ENCODE assay signal across 11 cellular contexts in genomic region chr7:45073031-45073842, GRCh38. TPM values are rescaled to one million over a fixed set of nuclear protein-coding genes. Genes with fewer than 3 reads are reported as not detected.
DNase-seq lines count a peak whose midpoint lies in the region; ATAC-seq and TF ChIP-seq lines count a peak whose summit lies in the region.
"Had no signal": no experiment of that assay in that cellular context is flagged by ENCODE, and none has a peak within 500 bp of the region (broad histone marks: within the 10 kb centered on the region; RNA-seq: fewer than 3 reads in every experiment).

No MANE protein-coding gene starts in this region.

- in situ Hi-C loops in brain microvascular endothelial cell (cut with HindIII; ENCODE audit: low pct_ligation_motif_present, low sequenced_read_pairs), result no loop called here

- H4K20me1 ChIP-seq in neural cell (ENCODE audit: insufficient read depth), result no peaks in the 10 kb centered on the region

- H2AFZ ChIP-seq in neural cell (ENCODE audit: low read depth, low read length), result no peak overlapping the region

- no peaks in the 10 kb centered on the region for H3K9me3 ChIP-seq in neural cell (ENCODE audit: low read length)
- H3K9me3 ChIP-seq: thyroid gland had no signal

- H3K4me3 ChIP-seq in NB4 (ENCODE audit: low read depth, low read length) (no peak overlapping the region), brain microvascular endothelial cell (ENCODE audit: low read depth, low read length) (no peak overlapping the region), neural cell (ENCODE audit: low read length) (no peak overlapping the region)
- H3K4me3 ChIP-seq: thyroid gland had no signal

- DNase-seq in activated CD4-positive, CD25-positive, alpha-beta regulatory T cell treated with anti-CD3 and anti-CD28 coated beads, Interleukin-2, amount 50 U/mL, for 72 hours, result peak; percentile 21
- DNase-seq in NB4 (ENCODE audit: low read depth), result peak; percentile 36
- no peak for DNase-seq in brain microvascular endothelial cell
- no peak for DNase-seq in pons (ENCODE audit: low spot score)
- no peak for DNase-seq in cardiac septum (ENCODE audit: low spot score)
- no peak for DNase-seq in RKO (ENCODE audit: low spot score)
- DNase-seq: activated CD4-positive, CD25-positive, alpha-beta regulatory T cell; NCI-H510A treated with DMSO at 0.1 percent for 48 hours; thyroid gland had no signal

- H3K27ac ChIP-seq in brain microvascular endothelial cell (no peak overlapping the region), neural cell (ENCODE audit: low read length) (peak overlapping the region; percentile 34)
- H3K27ac ChIP-seq: thyroid gland had no signal

- no peaks in the 10 kb centered on the region for H3K9me2 ChIP-seq in neural cell (ENCODE audit: insufficient read depth, low read length)

- intact Hi-C loops in cardiac septum (cut with DNase I), result no loop called here

- no peak for TF ChIP-seq POLR2A in NB4 (IDR thresholded peaks at IDR 0.05; ENCODE audit: extremely low read depth, insufficient read length)

- no peak for TF ChIP-seq CTCF in NB4 (IDR thresholded peaks at IDR 0.05; ENCODE audit: low read depth, low read length)
- peak; percentile 27 for TF ChIP-seq CTCF in brain microvascular endothelial cell (IDR thresholded peaks at IDR 0.05; ENCODE audit: low read depth, low read length, missing control alignments)
- TF ChIP-seq CTCF in neural cell (IDR thresholded peaks at IDR 0.05; ENCODE audit: poor library complexity, severe bottlenecking), result no peak

- TF ChIP-seq RAD21 in neural cell (conservative IDR thresholded peaks at IDR 0.05), result no peak

- TF ChIP-seq EP300 in neural cell (conservative IDR thresholded peaks at IDR 0.05; ENCODE audit: poor library complexity, severe bottlenecking), result no peak

- no peaks in the 10 kb centered on the region for H3K79me2 ChIP-seq in neural cell (replicated peaks; ENCODE audit: insufficient read depth, low read length)

- no peak overlapping the region for H3K4me2 ChIP-seq in neural cell (ENCODE audit: low read length)

- H3F3A ChIP-seq in neural cell (ENCODE audit: insufficient read depth, low read length, poor library complexity, severe bottlenecking), result no peaks in the 10 kb centered on the region

- no peak for ATAC-seq in activated CD4-positive, CD25-positive, alpha-beta regulatory T cell treated with anti-CD3 and anti-CD28 coated beads, Interleukin-2, amount 50 U/mL, for 24 hours

- H3K36me3 ChIP-seq in brain microvascular endothelial cell (replicated peaks) (peaks cover 42% of the 10 kb centered on the region), neural cell (ENCODE audit: insufficient read depth, low read length) (peaks cover 3% of the 10 kb centered on the region)

- peak overlapping the region; percentile 29 for H3K9ac ChIP-seq in neural cell (ENCODE audit: low read length)

- no peaks in the 10 kb centered on the region for H3K27me3 ChIP-seq in brain microvascular endothelial cell (replicated peaks)
- H3K27me3 ChIP-seq in neural cell (ENCODE audit: insufficient read depth, low read depth, low read length), result no peaks in the 10 kb centered on the region
- H3K27me3 ChIP-seq: thyroid gland had no signal

TF ChIP-seq in neural cell, 6 proteins besides CTCF, POLR2A, EP300 and RAD21:
- TF ChIP-seq TAF1 (IDR thresholded peaks at IDR 0.05; ENCODE audit: low read depth) (no peak), POLR2AphosphoS5 (IDR thresholded peaks at IDR 0.05) (peak; percentile 18), MXI1 (conservative IDR thresholded peaks at IDR 0.05; ENCODE audit: poor library complexity, severe bottlenecking) (no peak), REST (IDR thresholded peaks at IDR 0.05; ENCODE audit: borderline replicate concordance) (no peak), SMC3 (conservative IDR thresholded peaks at IDR 0.05; ENCODE audit: poor library complexity) (no peak), EZH2 (IDR thresholded peaks at IDR 0.05; ENCODE audit: borderline replicate concordance, insufficient read depth, low read length, poor library complexity, severe bottlenecking) (no peak)

RNA-seq across cellular contexts. Expression of gene NACAD, which starts 15.5 kb away (rescaled TPM):
- polyA plus RNA-seq in neural cell, result 8.5 and 14.5 TPM in 2 replicates
- 13.9 and 19.6 TPM in 2 replicates for polyA minus RNA-seq in neural cell
- 5.3 TPM for total RNA-seq in cardiac septum

RNA-seq across cellular contexts. Expression of gene TBRG4, which starts 38.3 kb away (rescaled TPM):
- polyA plus RNA-seq in neural cell, result 52.8 and 75.3 TPM in 2 replicates
- 36.2 and 49.7 TPM in 2 replicates for polyA minus RNA-seq in neural cell
- total RNA-seq in cardiac septum, result 61.4 TPM

Comparison
In these comparisons a context has a peak if more than half of its experiments do, and no peak if none do; other contexts are left out.
1. DNase-seq: peak in activated CD4-positive, CD25-positive, alpha-beta regulatory T cell treated with anti-CD3 and anti-CD28 coated beads, Interleukin-2, amount 50 U/mL, for 72 hours (single experiment) and NB4 (single experiment); none in brain microvascular endothelial cell (single experiment), pons (single experiment), cardiac septum (single experiment) and RKO (single experiment).